8 cellular contexts compared by ENCODE assay signal in the genomic region with DNA sequence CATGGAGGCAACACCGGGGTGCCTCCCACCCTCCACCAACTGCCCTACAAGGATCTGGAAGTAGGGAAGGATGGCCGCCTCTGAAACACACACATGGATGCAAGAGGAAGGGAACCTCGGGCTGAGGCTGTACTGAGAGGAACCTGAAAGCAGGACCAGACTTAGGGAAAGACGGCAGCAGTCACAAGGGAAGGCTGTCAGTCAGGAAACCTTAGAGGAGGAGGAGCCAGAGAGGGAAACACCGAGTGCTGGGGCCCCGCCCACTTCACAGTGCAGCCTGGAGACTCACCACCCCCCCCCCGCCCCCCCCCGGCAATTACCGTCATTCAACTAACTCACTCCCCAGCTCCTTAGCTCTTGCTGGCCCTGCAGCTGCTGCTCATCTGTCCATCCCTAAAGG. TPM values are rescaled to one million over a fixed set of nuclear protein-coding genes. Genes with fewer than 3 reads are reported as not detected.
DNase-seq lines count a peak whose midpoint lies in the region; ATAC-seq, FAIRE-seq and TF ChIP-seq lines count a peak whose summit lies in the region.

No MANE protein-coding gene starts in this region.

- H3K4me2 ChIP-seq in HepG2 (ENCODE audit: low read depth, low read length): peak overlapping the region; percentile 99

- 81% methylated on average over 6 of the region's 9 CpGs for whole genome bisulfite sequencing in HepG2 (ENCODE audit: low lambda C conversion rate)
- 36 to 53% methylated on average over 5 to 9 of the region's 9 CpGs for WGBS in upper lobe of left lung, 2 donors

- H3K9me3 Mint-ChIP-seq in activated naive CD4-positive, alpha-beta T cell treated with anti-CD3 and anti-CD28 coated beads for 36 hours: peaks cover under 1% of the 10 kb centered on the region

- FAIRE-seq in HepG2 (lab: Jason Lieb, UNC): no peak

- peaks cover 46% of the 10 kb centered on the region for H3K4me1 Mint-ChIP-seq in activated naive CD4-positive, alpha-beta T cell treated with anti-CD3 and anti-CD28 coated beads for 36 hours (ENCODE audit: low read depth)

- H3K36me3 Mint-ChIP-seq in activated naive CD4-positive, alpha-beta T cell treated with anti-CD3 and anti-CD28 coated beads for 36 hours (ENCODE audit: low read depth): peaks cover 57% of the 10 kb centered on the region

- H3K79me2 ChIP-seq in HepG2 (ENCODE audit: insufficient read depth, low read length): peaks cover 39% of the 10 kb centered on the region

- peak overlapping the region; percentile 89 for H3K4me3 Mint-ChIP-seq in activated naive CD4-positive, alpha-beta T cell treated with anti-CD3 and anti-CD28 coated beads for 36 hours

- no peak for TF ChIP-seq CTCF in HepG2 (CRISPR knock-in tag; IDR thresholded peaks at IDR 0.05)
- no peak for TF ChIP-seq CTCF in upper lobe of left lung (IDR thresholded peaks at IDR 0.05)
- TF ChIP-seq CTCF in uterus (IDR thresholded peaks at IDR 0.05): no peak

- H3K27me3 ChIP-seq in HepG2 (ENCODE audit: control insufficient read depth in 1 of 2, insufficient read depth in 2 of 2, low read length in 2 of 2): no peaks in the 10 kb centered on the region; a peak in 1 of 5 replicates
- H3K27me3 ChIP-seq in upper lobe of left lung: no peaks in the 10 kb centered on the region
- H3K27me3 ChIP-seq in uterus: no peaks in the 10 kb centered on the region

- ATAC-seq in HepG2 (no peak), upper lobe of left lung (ENCODE audit: low FRiP score in 2 of 2) (no peak), HG02870 (IDR thresholded peaks at IDR 0.05; ENCODE audit: unreplicated experiment) (no peak), GM18909 (IDR thresholded peaks at IDR 0.05; ENCODE audit: poor library complexity, unreplicated experiment) (no peak)

- intact Hi-C loops in activated naive CD4-positive, alpha-beta T cell treated with anti-CD3 and anti-CD28 coated beads for 36 hours (cut with micrococcal nuclease): loop anchor here (5.0 kb wide), 1 partner anchor 851 kb away; a partner anchor contains a TSS
- intact Hi-C loops in HepG2 (cut with micrococcal nuclease; ENCODE audit: unreplicated experiment) (no loop called here), uterus (cut with DNase I; ENCODE audit: low total_unique reads) (no loop called here)

- H3K4me3 ChIP-seq in HepG2 (replicated peaks in 1 of 3; ENCODE audit: insufficient read depth in 1 of 3, low read depth in 2 of 3, low read length in 3 of 3): peak overlapping the region in 1 of 3 experiments; percentile 95; a peak in 1 of 6 replicates
- peak overlapping the region in 1 of 4 donors; percentile 17 for H3K4me3 ChIP-seq in upper lobe of left lung
- no peak overlapping the region for H3K4me3 ChIP-seq in uterus

- peaks cover 15% of the 10 kb centered on the region; the same call in 1 of the 2 replicates for H4K20me1 ChIP-seq in HepG2 (ENCODE audit: insufficient read depth, low read length)

- POLR2A ChIA-PET in HepG2 (lab: Yijun Ruan, JAX): interaction anchor here (2.1 to 4.4 kb wide), 2 partner anchors 20 to 172 kb away, joined by 7 to 30 read pairs; a partner anchor contains a TSS

- no peak overlapping the region for H3K27ac ChIP-seq in HepG2 (ENCODE audit: extremely low read length, insufficient read depth, low read length)
- H3K27ac ChIP-seq in upper lobe of left lung: peak overlapping the region; percentile 89 to 99 (median 98)
- H3K27ac ChIP-seq in uterus: peak overlapping the region in 1 of 2 donors; percentile 95

- no peaks in the 10 kb centered on the region for H3K27me3 Mint-ChIP-seq in activated naive CD4-positive, alpha-beta T cell treated with anti-CD3 and anti-CD28 coated beads for 36 hours (ENCODE audit: low read depth)

- in situ Hi-C loops in HepG2 (cut with HindIII; ENCODE audit: extremely low pct_ligation_motif_present, low pct_unique_long_range_greater_than_20kb): loop anchor here (5.0 kb wide), 1 partner anchor 176 kb away; no protein-coding TSS in a partner anchor

- peaks cover 35% of the 10 kb centered on the region for H3K4me1 ChIP-seq in HepG2 (ENCODE audit: insufficient read depth, low read length)
- peaks cover 59 to 81% (median 69%) of the 10 kb centered on the region in 4 donors for H3K4me1 ChIP-seq in upper lobe of left lung
- peaks cover 4 to 17% of the 10 kb centered on the region in 2 donors for H3K4me1 ChIP-seq in uterus

- peak in 1 of 2 experiments; percentile 38; a peak in 2 of 4 replicates for TF ChIP-seq POLR2A in HepG2 (IDR thresholded peaks at IDR 0.05; ENCODE audit: insufficient read depth in 1 of 2, low read depth in 2 of 2, low read length in 2 of 2)
- TF ChIP-seq POLR2A in upper lobe of left lung (IDR thresholded peaks at IDR 0.05): peak in 1 of 4 donors; percentile 27
- TF ChIP-seq POLR2A in uterus (IDR thresholded peaks at IDR 0.05): no peak

- H3K9me3 ChIP-seq in HepG2 (ENCODE audit: low read length) (no peaks in the 10 kb centered on the region), upper lobe of left lung (no peaks in the 10 kb centered on the region), uterus (no peaks in the 10 kb centered on the region)

- H3K27ac Mint-ChIP-seq in activated naive CD4-positive, alpha-beta T cell treated with anti-CD3 and anti-CD28 coated beads for 36 hours: peak overlapping the region; percentile 95

- H2AFZ ChIP-seq in HepG2 (ENCODE audit: low read length): no peak overlapping the region

- TF ChIP-seq EP300 in HepG2 (IDR thresholded peaks at IDR 0.05; ENCODE audit: low read depth in 2 of 2, low read length in 2 of 2) (no peak), HepG2 (CRISPR knock-in tag; IDR thresholded peaks at IDR 0.05; ENCODE audit: borderline replicate concordance) (no peak), upper lobe of left lung (IDR thresholded peaks at IDR 0.05) (no peak)

- no peak for TF ChIP-seq RAD21 in HepG2 (CRISPR knock-in tag; IDR thresholded peaks at IDR 0.05)

- H3K9ac ChIP-seq in HepG2 (ENCODE audit: insufficient read depth, low read depth, low read length): no peak overlapping the region

- DNase-seq in stimulated activated CD4-positive, alpha-beta T cell treated with anti-CD3 and anti-CD28 coated beads, Interleukin-15, amount 100 ng/mL, for 24 hours: peak; percentile 43
- no peak for DNase-seq in stimulated activated CD4-positive, alpha-beta T cell treated with anti-CD3 and anti-CD28 coated beads, Interleukin-4, amount 100 ng/mL, for 24 hours
- peak; percentile 66 for DNase-seq in activated naive CD4-positive, alpha-beta T cell treated with anti-CD3 and anti-CD28 coated beads for 36 hours
- DNase-seq in HepG2 (ENCODE audit: low spot score) (no peak), upper lobe of left lung (peak in 1 of 2 donors; percentile 77), uterus (no peak)

- BruUV-seq in HepG2 (replicated peaks; lab: Mats Ljungman, UMichigan): no TSS peak

- H3K36me3 ChIP-seq in HepG2 (replicated peaks in 1 of 2; ENCODE audit: control insufficient read depth in 1 of 2, insufficient read depth in 2 of 2, low read length in 2 of 2) (peaks cover 4 to 45% of the 10 kb centered on the region in 2 experiments; a peak in 4 of 5 replicates), upper lobe of left lung (peaks cover 0 to 45% (median 32%) of the 10 kb centered on the region in 4 donors), uterus (no peaks in the 10 kb centered on the region)

- CTCF ChIA-PET in activated naive CD4-positive, alpha-beta T cell treated with anti-CD3 and anti-CD28 coated beads for 36 hours (lab: Charles Lee): interaction anchor here (1.0 to 4.9 kb wide), 7 partner anchors 7 to 207 kb away, joined by 3 to 61 read pairs (median 10); a partner anchor contains a TSS
- CTCF ChIA-PET in HepG2 (lab: Yijun Ruan, JAX; ENCODE audit: low intra/inter-chr PET ratio, low total read pairs): no interaction called here

RNA-seq across cellular contexts. Expression of a gene that starts 2.5 kb away (rescaled TPM):
- total RNA-seq in activated naive CD4-positive, alpha-beta T cell treated with anti-CD3 and anti-CD28 coated beads for 36 hours: 10 to 100 TPM; 36.7 to 39.0 TPM
- total RNA-seq in HepG2 (2016; rRNA removed; fragmentation: Illumina TruSeq; extraction: Trizol): 60.7 and 68.6 TPM in 2 replicates
- total RNA-seq in HepG2 (2016; cell fraction: cytosol; rRNA removed; fragmentation: Illumina TruSeq; extraction: Trizol; ENCODE audit: low read depth): 24.2 and 27.7 TPM in 2 replicates
- total RNA-seq in HepG2 (2016; cell fraction: insoluble cytoplasmic fraction; rRNA removed; fragmentation: Illumina TruSeq; extraction: Trizol): 58.8 and 66.8 TPM in 2 replicates
- 48.2 and 58.3 TPM in 2 replicates for total RNA-seq in HepG2 (2016; cell fraction: membrane; rRNA removed; fragmentation: Illumina TruSeq; extraction: Trizol)
- 42.2 and 46.2 TPM in 2 replicates for total RNA-seq in HepG2 (2016; cell fraction: nucleus; rRNA removed; fragmentation: Illumina TruSeq; extraction: Trizol)
- 19.3 and 20.7 TPM in 2 replicates for polyA plus RNA-seq in HepG2 (2011; rRNA removed)
- polyA plus RNA-seq in HepG2 (2011; cell fraction: cytosol; rRNA removed): 19.8 and 20.9 TPM in 2 replicates
- 15.6 and 18.8 TPM in 2 replicates for polyA plus RNA-seq in HepG2 (2011; cell fraction: nucleus; rRNA removed)
- polyA plus RNA-seq in HepG2 (2012): 44.5 and 69.6 TPM in 2 replicates
- 13.5 and 22.0 TPM in 2 replicates for polyA plus RNA-seq in HepG2 (2016; cell fraction: cytosol; fragmentation: Illumina TruSeq; extraction: Trizol; ENCODE audit: low read depth)
- polyA plus RNA-seq in HepG2 (2016; cell fraction: insoluble cytoplasmic fraction; fragmentation: Illumina TruSeq; extraction: Trizol; ENCODE audit: low read depth): 62.6 and 67.4 TPM in 2 replicates
- 31.2 and 44.6 TPM in 2 replicates for polyA plus RNA-seq in HepG2 (2016; cell fraction: membrane; fragmentation: Illumina TruSeq; extraction: Trizol; ENCODE audit: low read depth)
- polyA plus RNA-seq in HepG2 (2016; cell fraction: nucleus; fragmentation: Illumina TruSeq; extraction: Trizol; ENCODE audit: insufficient read depth, low read depth): 46.9 and 49.8 TPM in 2 replicates
- 24.4 and 62.5 TPM in 2 replicates for polyA minus RNA-seq in HepG2 (2011; rRNA and poly(A)+ RNA removed; ENCODE audit: low replicate concordance)
- 8.6 and 12.1 TPM in 2 replicates for polyA minus RNA-seq in HepG2 (2011; cell fraction: cytosol; rRNA and poly(A)+ RNA removed)
- polyA minus RNA-seq in HepG2 (2011; cell fraction: nucleus; rRNA and poly(A)+ RNA removed): 20.6 and 24.7 TPM in 2 replicates
- total RNA-seq in upper lobe of left lung: 100 to 1,000 TPM in 1 of 6 donors, 10 to 100 TPM in 5; 27.3 to 119 (median 40.4) TPM
- total RNA-seq in uterus: 10 to 100 TPM in 3 of 4 donors, 1 to 10 TPM in 1; 4.1 to 47.4 (median 27.7) TPM

RNA-seq across cellular contexts. Expression of a gene that starts 20.1 kb away (rescaled TPM):
- 1 to 10 TPM; 8.1 to 9.2 TPM for total RNA-seq in activated naive CD4-positive, alpha-beta T cell treated with anti-CD3 and anti-CD28 coated beads for 36 hours
- total RNA-seq in HepG2 (2016; rRNA removed; fragmentation: Illumina TruSeq; extraction: Trizol): 5.6 and 9.2 TPM in 2 replicates
- total RNA-seq in HepG2 (2016; cell fraction: cytosol; rRNA removed; fragmentation: Illumina TruSeq; extraction: Trizol; ENCODE audit: low read depth): 1.1 and 1.5 TPM in 2 replicates
- total RNA-seq in HepG2 (2016; cell fraction: insoluble cytoplasmic fraction; rRNA removed; fragmentation: Illumina TruSeq; extraction: Trizol): 6.3 and 8.9 TPM in 2 replicates
- total RNA-seq in HepG2 (2016; cell fraction: membrane; rRNA removed; fragmentation: Illumina TruSeq; extraction: Trizol): 2.6 and 3.2 TPM in 2 replicates
- 7.9 and 10.4 TPM in 2 replicates for total RNA-seq in HepG2 (2016; cell fraction: nucleus; rRNA removed; fragmentation: Illumina TruSeq; extraction: Trizol)
- polyA plus RNA-seq in HepG2 (2011; rRNA removed): 21.7 and 35.7 TPM in 2 replicates
- 24.2 and 35.4 TPM in 2 replicates for polyA plus RNA-seq in HepG2 (2011; cell fraction: cytosol; rRNA removed)
- polyA plus RNA-seq in HepG2 (2011; cell fraction: nucleus; rRNA removed): 17.7 and 30.5 TPM in 2 replicates
- polyA plus RNA-seq in HepG2 (2012): 45.3 and 74.1 TPM in 2 replicates
- 1.1 TPM in 2 replicates for polyA plus RNA-seq in HepG2 (2016; cell fraction: cytosol; fragmentation: Illumina TruSeq; extraction: Trizol; ENCODE audit: low read depth)
- 5.3 and 6.1 TPM in 2 replicates for polyA plus RNA-seq in HepG2 (2016; cell fraction: insoluble cytoplasmic fraction; fragmentation: Illumina TruSeq; extraction: Trizol; ENCODE audit: low read depth)
- 2.1 and 2.2 TPM in 2 replicates for polyA plus RNA-seq in HepG2 (2016; cell fraction: membrane; fragmentation: Illumina TruSeq; extraction: Trizol; ENCODE audit: low read depth)
- polyA plus RNA-seq in HepG2 (2016; cell fraction: nucleus; fragmentation: Illumina TruSeq; extraction: Trizol; ENCODE audit: insufficient read depth, low read depth): 7.8 and 11.6 TPM in 2 replicates
- 0.26 and 39.0 TPM in 2 replicates for polyA minus RNA-seq in HepG2 (2011; rRNA and poly(A)+ RNA removed; ENCODE audit: low replicate concordance)
- 15.9 and 32.1 TPM in 2 replicates for polyA minus RNA-seq in HepG2 (2011; cell fraction: cytosol; rRNA and poly(A)+ RNA removed)
- 41.2 and 55.0 TPM in 2 replicates for polyA minus RNA-seq in HepG2 (2011; cell fraction: nucleus; rRNA and poly(A)+ RNA removed)
- 10 to 100 TPM; 25.2 to 59.2 (median 32.4) TPM for total RNA-seq in upper lobe of left lung
- total RNA-seq in uterus: 10 to 100 TPM in 3 of 4 donors, 1 to 10 TPM in 1; 5.9 to 30.0 (median 17.9) TPM

RNA-seq across cellular contexts. Expression of a gene that starts 43.3 kb away (rescaled TPM):
- total RNA-seq in activated naive CD4-positive, alpha-beta T cell treated with anti-CD3 and anti-CD28 coated beads for 36 hours: 10 to 100 TPM; 10.6 to 11.1 TPM
- total RNA-seq in HepG2 (2016; rRNA removed; fragmentation: Illumina TruSeq; extraction: Trizol) (10.0 and 12.1 TPM in 2 replicates), upper lobe of left lung (100 to 1,000 TPM in 1 of 6 donors, 10 to 100 TPM in 5; 19.0 to 180 (median 27.5) TPM), uterus (10 to 100 TPM; 11.8 to 33.2 (median 17.1) TPM)
- total RNA-seq in HepG2 (2016; cell fraction: cytosol; rRNA removed; fragmentation: Illumina TruSeq; extraction: Trizol; ENCODE audit: low read depth): 1.1 and 1.8 TPM in 2 replicates
- total RNA-seq in HepG2 (2016; cell fraction: insoluble cytoplasmic fraction; rRNA removed; fragmentation: Illumina TruSeq; extraction: Trizol): 9.2 and 12.1 TPM in 2 replicates
- total RNA-seq in HepG2 (2016; cell fraction: membrane; rRNA removed; fragmentation: Illumina TruSeq; extraction: Trizol): 1.5 and 2.3 TPM in 2 replicates
- 11.3 and 14.5 TPM in 2 replicates for total RNA-seq in HepG2 (2016; cell fraction: nucleus; rRNA removed; fragmentation: Illumina TruSeq; extraction: Trizol)
- polyA plus RNA-seq in HepG2 (2011; rRNA removed): 11.6 and 13.7 TPM in 2 replicates
- polyA plus RNA-seq in HepG2 (2011; cell fraction: cytosol; rRNA removed): 7.2 and 8.6 TPM in 2 replicates
- 43.9 and 51.3 TPM in 2 replicates for polyA plus RNA-seq in HepG2 (2011; cell fraction: nucleus; rRNA removed)
- 5.7 and 6.1 TPM in 2 replicates for polyA plus RNA-seq in HepG2 (2012)
- 0.26 and 0.31 TPM in 2 replicates for polyA plus RNA-seq in HepG2 (2016; cell fraction: cytosol; fragmentation: Illumina TruSeq; extraction: Trizol; ENCODE audit: low read depth)
- 10.7 and 11.4 TPM in 2 replicates for polyA plus RNA-seq in HepG2 (2016; cell fraction: insoluble cytoplasmic fraction; fragmentation: Illumina TruSeq; extraction: Trizol; ENCODE audit: low read depth)
- polyA plus RNA-seq in HepG2 (2016; cell fraction: membrane; fragmentation: Illumina TruSeq; extraction: Trizol; ENCODE audit: low read depth): 0.56 and 0.65 TPM in 2 replicates
- 21.1 and 22.2 TPM in 2 replicates for polyA plus RNA-seq in HepG2 (2016; cell fraction: nucleus; fragmentation: Illumina TruSeq; extraction: Trizol; ENCODE audit: insufficient read depth, low read depth)
- 8.2 and 19.7 TPM in 2 replicates for polyA minus RNA-seq in HepG2 (2011; rRNA and poly(A)+ RNA removed; ENCODE audit: low replicate concordance)
- polyA minus RNA-seq in HepG2 (2011; cell fraction: cytosol; rRNA and poly(A)+ RNA removed): 5.3 and 8.8 TPM in 2 replicates
- polyA minus RNA-seq in HepG2 (2011; cell fraction: nucleus; rRNA and poly(A)+ RNA removed): 12.6 and 17.4 TPM in 2 replicates

Comparison
In these comparisons a context has a peak if more than half of its experiments do, and no peak if none do; other contexts are left out.
1. DNase-seq: peak in stimulated activated CD4-positive, alpha-beta T cell treated with anti-CD3 and anti-CD28 coated beads, Interleukin-15, amount 100 ng/mL, for 24 hours (single experiment) and activated naive CD4-positive, alpha-beta T cell treated with anti-CD3 and anti-CD28 coated beads for 36 hours (single experiment); none in stimulated activated CD4-positive, alpha-beta T cell treated with anti-CD3 and anti-CD28 coated beads, Interleukin-4, amount 100 ng/mL, for 24 hours (single experiment), HepG2 (single experiment) and uterus (0 of 2).